Comparison of ENCODE assay signal across 6 cellular contexts in the genomic region with DNA sequence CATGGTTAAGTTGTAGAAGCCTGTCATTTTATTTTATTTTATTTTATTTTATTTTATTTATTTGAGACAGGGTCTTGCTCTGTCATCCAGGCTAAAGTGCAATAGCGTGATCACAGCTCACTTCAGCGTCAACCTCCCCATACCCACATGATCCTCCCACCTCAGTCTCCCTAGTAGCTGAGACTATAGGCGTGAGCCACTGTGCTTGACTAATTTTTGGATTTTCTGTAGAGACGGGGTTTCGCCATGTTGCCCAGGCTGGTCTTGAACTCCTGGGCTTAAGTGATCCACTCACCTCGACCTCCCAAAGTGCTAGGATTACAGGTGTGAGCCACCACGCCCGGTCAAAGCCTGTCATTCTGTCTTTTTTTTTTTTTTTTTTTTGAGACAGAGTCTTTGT. TPM values are rescaled to one million over a fixed set of nuclear protein-coding genes. Genes with fewer than 3 reads are reported as not detected.
DNase-seq lines count a peak whose midpoint lies in the region; ATAC-seq lines count a peak whose summit lies in the region.
"Not testable (repeated sequence)": the region's sequence is repeated elsewhere in the genome, so short reads cannot be mapped to it uniquely, and the experiment has no call there.

No MANE protein-coding gene starts in this region.

- H3K9me3 Mint-ChIP-seq in activated CD4-positive, alpha-beta T cell treated with anti-CD3 and anti-CD28 coated beads for 36 hours (ENCODE audit: low read depth); activated CD4-positive, alpha-beta memory T cell treated with anti-CD3 and anti-CD28 coated beads for 36 hours; activated T-cell treated with anti-CD3 and anti-CD28 coated beads, Interleukin-2, amount 50 U/mL, for 24 hours; activated T-helper 17 cell treated with anti-CD3 and anti-CD28 coated beads, Interleukin-2, amount 50 U/mL, for 72 hours; stimulated activated effector memory CD8-positive, alpha-beta T cell treated with anti-CD3 and anti-CD28 coated beads, Interleukin-12 subunit alpha, Interleukin-12 subunit beta, amount 100 ng/mL, for 72 hours: not testable (repeated sequence)

- POLR2A ChIA-PET in activated CD4-positive, alpha-beta T cell treated with anti-CD3 and anti-CD28 coated beads for 36 hours (lab: Charles Lee) = interaction anchor here (0.6 to 1.6 kb wide), 13 partner anchors 9 to 312 kb away, joined by 3 to 23 read pairs (median 5); partner anchors contain the start of genes BICDL1, RNU4-1, RNU4-2 and RPLP0
- POLR2A ChIA-PET in activated CD4-positive, alpha-beta memory T cell treated with anti-CD3 and anti-CD28 coated beads for 36 hours (lab: Charles Lee) = interaction anchor here (0.6 to 2.4 kb wide), 10 partner anchors 9 to 221 kb away, joined by 3 to 36 read pairs (median 8); partner anchors contain the start of genes BICDL1 and RAB35

- CTCF ChIA-PET in activated CD4-positive, alpha-beta T cell treated with anti-CD3 and anti-CD28 coated beads for 36 hours (lab: Charles Lee) = interaction anchor here (0.7 to 1.9 kb wide), 4 partner anchors 8 to 992 kb away, joined by 3 to 6 read pairs (median 4); partner anchors contain the start of gene BICDL1
- CTCF ChIA-PET in activated CD4-positive, alpha-beta memory T cell treated with anti-CD3 and anti-CD28 coated beads for 36 hours (lab: Charles Lee) = interaction anchor here (1.2 to 1.7 kb wide), 3 partner anchors 8 to 106 kb away, joined by 3 to 11 read pairs (median 6); partner anchors contain the start of gene BICDL1

- ATAC-seq in activated CD4-positive, alpha-beta T cell treated with anti-CD3 and anti-CD28 coated beads for 36 hours = peak; percentile 60
- peak; percentile 65 for ATAC-seq in activated T-helper 17 cell treated with anti-CD3 and anti-CD28 coated beads, Interleukin-2, amount 50 U/mL, for 72 hours (replicated peaks)
- peak; percentile 48 for ATAC-seq in stimulated activated effector memory CD8-positive, alpha-beta T cell treated with anti-CD3 and anti-CD28 coated beads, Interleukin-12 subunit alpha, Interleukin-12 subunit beta, amount 100 ng/mL, for 72 hours

- H3K4me1 Mint-ChIP-seq in activated CD4-positive, alpha-beta T cell treated with anti-CD3 and anti-CD28 coated beads for 36 hours = peaks cover 23% of the 10 kb centered on the region
- peaks cover 20% of the 10 kb centered on the region for H3K4me1 Mint-ChIP-seq in activated CD4-positive, alpha-beta memory T cell treated with anti-CD3 and anti-CD28 coated beads for 36 hours (ENCODE audit: low read depth)
- H3K4me1 Mint-ChIP-seq in activated T-cell treated with anti-CD3 and anti-CD28 coated beads, Interleukin-2, amount 50 U/mL, for 24 hours (ENCODE audit: low read depth) = peaks cover 18% of the 10 kb centered on the region
- H3K4me1 Mint-ChIP-seq in activated T-helper 17 cell treated with anti-CD3 and anti-CD28 coated beads, Interleukin-2, amount 50 U/mL, for 72 hours; stimulated activated effector memory CD8-positive, alpha-beta T cell treated with anti-CD3 and anti-CD28 coated beads, Interleukin-12 subunit alpha, Interleukin-12 subunit beta, amount 100 ng/mL, for 72 hours: not testable (repeated sequence)

- not testable (repeated sequence) for H3K36me3 Mint-ChIP-seq in activated CD4-positive, alpha-beta T cell treated with anti-CD3 and anti-CD28 coated beads for 36 hours (ENCODE audit: low read depth); activated CD4-positive, alpha-beta memory T cell treated with anti-CD3 and anti-CD28 coated beads for 36 hours; activated T-cell treated with anti-CD3 and anti-CD28 coated beads, Interleukin-2, amount 50 U/mL, for 24 hours (ENCODE audit: low read depth); activated T-helper 17 cell treated with anti-CD3 and anti-CD28 coated beads, Interleukin-2, amount 50 U/mL, for 72 hours (ENCODE audit: low read depth); stimulated activated effector memory CD8-positive, alpha-beta T cell treated with anti-CD3 and anti-CD28 coated beads, Interleukin-12 subunit alpha, Interleukin-12 subunit beta, amount 100 ng/mL, for 72 hours

- intact Hi-C loops in activated CD4-positive, alpha-beta T cell treated with anti-CD3 and anti-CD28 coated beads for 36 hours (cut with DNase I, micrococcal nuclease) = loop anchor here (1.0 to 10.0 kb wide), 8 partner anchors 8 to 1606 kb away; partner anchors contain the start of genes RAB35 (in 1 of the 2), SUDS3 (in 1 of the 2) and TAOK3 (in 1 of the 2)
- intact Hi-C loops in activated CD4-positive, alpha-beta memory T cell treated with anti-CD3 and anti-CD28 coated beads for 36 hours (cut with micrococcal nuclease) = loop anchor here (1.0 to 10.0 kb wide), 5 partner anchors 8 to 139 kb away; partner anchors contain the start of gene CIT

- not testable (repeated sequence) for H3K27ac Mint-ChIP-seq in activated CD4-positive, alpha-beta T cell treated with anti-CD3 and anti-CD28 coated beads for 36 hours; stimulated activated effector memory CD8-positive, alpha-beta T cell treated with anti-CD3 and anti-CD28 coated beads, Interleukin-12 subunit alpha, Interleukin-12 subunit beta, amount 100 ng/mL, for 72 hours
- peak overlapping the region; percentile 33 for H3K27ac Mint-ChIP-seq in activated CD4-positive, alpha-beta memory T cell treated with anti-CD3 and anti-CD28 coated beads for 36 hours
- H3K27ac Mint-ChIP-seq in activated T-cell treated with anti-CD3 and anti-CD28 coated beads, Interleukin-2, amount 50 U/mL, for 24 hours = peak overlapping the region; percentile 40
- peak overlapping the region; percentile 91 for H3K27ac Mint-ChIP-seq in activated T-helper 17 cell treated with anti-CD3 and anti-CD28 coated beads, Interleukin-2, amount 50 U/mL, for 72 hours

- DNase-seq in activated CD4-positive, alpha-beta T cell treated with anti-CD3 and anti-CD28 coated beads for 36 hours = peak; percentile 28
- peak; percentile 52 for DNase-seq in activated CD4-positive, alpha-beta memory T cell treated with anti-CD3 and anti-CD28 coated beads for 36 hours
- DNase-seq in activated T-cell treated with anti-CD3 and anti-CD28 coated beads, Interleukin-2, amount 50 U/mL, for 24 hours; stimulated activated effector memory CD8-positive, alpha-beta T cell treated with anti-CD3 and anti-CD28 coated beads, Interleukin-12 subunit alpha, Interleukin-12 subunit beta, amount 100 ng/mL, for 72 hours (ENCODE audit: low spot score in 2 of 2): not testable (repeated sequence)
- DNase-seq in stimulated activated CD4-positive, alpha-beta T cell treated with anti-CD3 and anti-CD28 coated beads, Interleukin-15, amount 100 ng/mL, for 24 hours = peak; percentile 19

- H3K27me3 Mint-ChIP-seq in activated CD4-positive, alpha-beta T cell treated with anti-CD3 and anti-CD28 coated beads for 36 hours; activated CD4-positive, alpha-beta memory T cell treated with anti-CD3 and anti-CD28 coated beads for 36 hours; activated T-cell treated with anti-CD3 and anti-CD28 coated beads, Interleukin-2, amount 50 U/mL, for 24 hours; activated T-helper 17 cell treated with anti-CD3 and anti-CD28 coated beads, Interleukin-2, amount 50 U/mL, for 72 hours: not testable (repeated sequence)

- H3K4me3 Mint-ChIP-seq in activated CD4-positive, alpha-beta T cell treated with anti-CD3 and anti-CD28 coated beads for 36 hours; activated CD4-positive, alpha-beta memory T cell treated with anti-CD3 and anti-CD28 coated beads for 36 hours; activated T-cell treated with anti-CD3 and anti-CD28 coated beads, Interleukin-2, amount 50 U/mL, for 24 hours; stimulated activated effector memory CD8-positive, alpha-beta T cell treated with anti-CD3 and anti-CD28 coated beads, Interleukin-12 subunit alpha, Interleukin-12 subunit beta, amount 100 ng/mL, for 72 hours: not testable (repeated sequence)
- peak overlapping the region; percentile 69 for H3K4me3 Mint-ChIP-seq in activated T-helper 17 cell treated with anti-CD3 and anti-CD28 coated beads, Interleukin-2, amount 50 U/mL, for 72 hours

RNA-seq across cellular contexts. Expression of gene BICDL1, which starts 8.3 kb away (rescaled TPM):
- 100 to 1,000 TPM; 106 to 132 TPM for total RNA-seq in activated CD4-positive, alpha-beta T cell treated with anti-CD3 and anti-CD28 coated beads for 36 hours
- total RNA-seq in activated CD4-positive, alpha-beta memory T cell treated with anti-CD3 and anti-CD28 coated beads for 36 hours = 100 to 1,000 TPM; 143 to 155 TPM
- total RNA-seq in activated T-helper 17 cell treated with anti-CD3 and anti-CD28 coated beads, Interleukin-2, amount 50 U/mL, for 72 hours = 10 to 100 TPM; 36.9 to 91.6 TPM
